In genomic region chrX:48466696-48467095, GRCh38 we compare ENCODE assay signal across 9 cellular contexts. TPM values are rescaled to one million over a fixed set of nuclear protein-coding genes. Genes with fewer than 3 reads are reported as not detected.
A peak's percentile ranks its signal among the peaks of the same experiment; 100 is the strongest.
DNase-seq lines count a peak whose midpoint lies in the region; ATAC-seq and TF ChIP-seq lines count a peak whose summit lies in the region.
"Had no signal": no experiment of that assay in that cellular context is flagged by ENCODE, and none has a peak within 500 bp of the region (broad histone marks: within the 10 kb centered on the region; RNA-seq: fewer than 3 reads in every experiment).

No MANE protein-coding gene starts in this region.

- CTCF ChIA-PET in RWPE1 (lab: Yijun Ruan, JAX) = interaction anchor here (0.6 kb wide), 1 partner anchor 193 kb away, joined by 5 read pairs; no protein-coding TSS in a partner anchor

- no peak overlapping the region for H3K4me3 Mint-ChIP-seq in chondrocyte (ENCODE audit: unreplicated experiment)

- H3K4me1 Mint-ChIP-seq in chondrocyte (ENCODE audit: low read depth) = peaks cover 16% of the 10 kb centered on the region

- H3K27ac Mint-ChIP-seq in chondrocyte (ENCODE audit: unreplicated experiment) = no peak overlapping the region

- DNase-seq in GM10266 (ENCODE audit: extremely low spot score) = no peak
- no peak for DNase-seq in RWPE1 (ENCODE audit: low spot score)
- no peak for DNase-seq in chondrocyte (ENCODE audit: low spot score)
- peak; percentile 24 for DNase-seq in stimulated activated CD4-positive, alpha-beta T cell treated with anti-CD3 and anti-CD28 coated beads, Interleukin-12 subunit alpha, Interleukin-12 subunit beta, amount 100 ng/mL, for 4 hours
- DNase-seq in NCI-H2227 (lab: John Stamatoyannopoulos, UW; ENCODE audit: unreplicated experiment) = no peak
- no peak for DNase-seq in NCI-H1105 (lab: John Stamatoyannopoulos, UW)
- no peak for DNase-seq in kidney glomerular epithelial cell (lab: John Stamatoyannopoulos, UW)

- no peaks in the 10 kb centered on the region for H3K27me3 Mint-ChIP-seq in chondrocyte (ENCODE audit: low read depth)

- no peak for ATAC-seq in HG03571 (IDR thresholded peaks at IDR 0.05; ENCODE audit: unreplicated experiment)

- POLR2A ChIA-PET in RWPE1 (lab: Yijun Ruan, JAX; ENCODE audit: low non-redundant PET) = no interaction called here

- H3K27ac ChIP-seq in RWPE1 = peak overlapping the region; percentile 84

- TF ChIP-seq CTCF in GM10266 (IDR thresholded peaks at IDR 0.05; ENCODE audit: control insufficient read depth, insufficient read depth, low read depth, missing control alignments) = peak; percentile 30
- TF ChIP-seq CTCF in RWPE1 (conservative IDR thresholded peaks at IDR 0.05; ENCODE audit: low read depth) = no peak
- peak; percentile 35 for TF ChIP-seq CTCF in chondrocyte (IDR thresholded peaks at IDR 0.05)

- peaks cover 3% of the 10 kb centered on the region for H3K36me3 Mint-ChIP-seq in chondrocyte (ENCODE audit: low read depth)

- H3K9me3 Mint-ChIP-seq in chondrocyte (ENCODE audit: low read depth) = peaks cover 2% of the 10 kb centered on the region

RNA-seq across cellular contexts. Expression of gene SLC38A5, which starts 3.4 kb away (rescaled TPM):
- 2.5 to 2.7 TPM (median 2.6 TPM) in 3 replicates for total RNA-seq in chondrocyte

RNA-seq across cellular contexts. Expression of gene FTSJ1, which starts 9.3 kb away (rescaled TPM):
- 53.3 to 68.0 TPM (median 55.9 TPM) in 3 replicates for total RNA-seq in chondrocyte

RNA-seq across cellular contexts. Expression of gene PORCN, which starts 42.1 kb away (rescaled TPM):
- total RNA-seq in chondrocyte = 10.8 to 23.1 TPM (median 12.5 TPM) in 3 replicates

RNA-seq across cellular contexts. Expression of gene EBP, which starts 54.9 kb away (rescaled TPM):
- total RNA-seq in chondrocyte = 35.2 to 44.4 TPM (median 39.1 TPM) in 3 replicates

RNA-seq across cellular contexts. Expression of gene SSX4B, which starts 54.9 kb away (rescaled TPM):
- not detected in 3 replicates for total RNA-seq in chondrocyte
- total RNA-seq: endothelial cell of umbilical vein had no signal
